In the genomic region with DNA sequence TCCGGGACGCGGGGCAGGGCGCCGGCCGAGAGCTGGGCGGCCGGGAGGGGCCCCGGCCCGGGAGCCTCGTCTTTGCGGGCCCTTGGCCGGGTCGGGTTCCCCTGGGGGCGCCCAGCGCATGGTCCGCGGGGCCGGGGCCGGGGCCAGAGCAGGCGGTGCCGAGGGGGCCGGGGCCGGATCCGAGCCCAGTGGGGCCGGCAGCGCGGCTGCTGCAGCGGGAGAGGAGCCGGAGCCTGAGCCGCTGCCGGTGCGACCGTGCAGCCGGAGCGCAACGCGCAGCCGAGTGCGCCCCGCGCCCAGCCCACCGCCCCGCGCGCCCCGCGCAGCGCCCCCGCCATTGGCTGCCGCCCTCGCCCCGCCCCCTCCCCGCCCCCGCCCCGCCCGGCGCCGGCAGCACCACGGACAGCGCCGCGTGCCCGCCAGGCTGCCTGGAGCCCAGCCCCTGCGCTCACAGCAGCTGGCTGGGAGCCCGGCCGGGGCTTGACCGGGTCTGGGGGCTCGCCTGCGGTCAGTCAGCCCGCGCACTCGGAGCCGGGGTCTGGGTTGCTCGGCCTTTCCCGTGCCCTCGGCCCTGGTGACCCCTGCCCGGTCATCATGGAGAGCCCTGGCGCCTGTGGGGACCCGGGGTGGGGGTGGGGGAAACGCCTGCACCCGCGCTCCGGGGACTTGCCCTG, we compare ENCODE assay signal across 8 cellular contexts. TPM values are rescaled to one million over a fixed set of nuclear protein-coding genes. Genes with fewer than 3 reads are reported as not detected.
DNase-seq lines count a peak whose midpoint lies in the region; ATAC-seq and TF ChIP-seq lines count a peak whose summit lies in the region.

Gene HRH3, minus strand, starts transcription at position 287 of the 674 bp plus-strand sequence. CDS start 308 bp downstream, outside the sequence.

- peak; percentile 81 for ATAC-seq in memory B cell (ENCODE audit: low read depth)

- intact Hi-C loops in transverse colon (cut with DNase I; ENCODE audit: low total_unique reads): no loop called here
- intact Hi-C loops in posterior vena cava (cut with DNase I): no loop called here

- H3K36me3 Mint-ChIP-seq in memory B cell: no peaks in the 10 kb centered on the region

- TF ChIP-seq POLR2A in transverse colon (IDR thresholded peaks at IDR 0.05): no peak

- H3K9me3 ChIP-seq in HUES6 (ENCODE audit: control insufficient read depth, insufficient read depth, low read depth, low read length): no peaks in the 10 kb centered on the region
- H3K9me3 ChIP-seq in transverse colon: no peaks in the 10 kb centered on the region

- TF ChIP-seq CTCF in transverse colon (IDR thresholded peaks at IDR 0.05): no peak

- H3K4me1 ChIP-seq in HUES6 (ENCODE audit: control insufficient read depth, insufficient read depth, low read length) (peaks cover 15% of the 10 kb centered on the region), transverse colon (peaks cover 3 to 15% (median 13%) of the 10 kb centered on the region in 4 donors)

- in situ Hi-C loops in Caki2 (cut with HindIII; ENCODE audit: low pct_unique_long_range_greater_than_20kb, low sequenced_read_pairs): no loop called here
- in situ Hi-C loops in transverse colon (cut with MboI; ENCODE audit: low pct_ligation_motif_present in 1 of 4, low pct_unique_long_range_greater_than_20kb in 1 of 4, low sequenced_read_pairs in 3 of 4): no loop called here

- H3K27me3 ChIP-seq in HUES6 (ENCODE audit: control insufficient read depth, insufficient read depth, low read length) (peaks cover 98% of the 10 kb centered on the region), transverse colon (peaks cover 93% of the 10 kb centered on the region)

- DNase-seq in Caki2 (ENCODE audit: low read depth) (peak; percentile 30), UCSD-AML1 (lab: John Stamatoyannopoulos, UW; ENCODE audit: unreplicated experiment) (peak; percentile 56), memory B cell (ENCODE audit: low spot score in 2 of 2) (peak; percentile 37 to 63), transverse colon (peak; percentile 25), posterior vena cava (ENCODE audit: low spot score) (no peak), mesenteric fat pad (ENCODE audit: low spot score) (no peak)

- peak within 1 kb of the TSS; percentile 57 for H3K4me3 ChIP-seq in HUES6 (ENCODE audit: low read depth, low read length)
- H3K4me3 ChIP-seq in transverse colon: peak within 1 kb of the TSS in 3 of 4 donors; percentile 21 to 45 (median 42)

- no peak within 1 kb of the TSS for H3K27ac Mint-ChIP-seq in memory B cell

- H3K4me1 Mint-ChIP-seq in memory B cell: peaks cover 2% of the 10 kb centered on the region

- H3K27me3 Mint-ChIP-seq in memory B cell: peaks cover 26% of the 10 kb centered on the region

- no peaks in the 10 kb centered on the region for H3K36me3 ChIP-seq in HUES6 (ENCODE audit: control insufficient read depth, insufficient read depth, low read length)
- H3K36me3 ChIP-seq in transverse colon: no peaks in the 10 kb centered on the region

- no peak within 1 kb of the TSS for H3K9ac ChIP-seq in HUES6 (ENCODE audit: low read length)

- H3K27ac ChIP-seq in HUES6 (ENCODE audit: low read depth, low read length) (no peak within 1 kb of the TSS), cingulate gyrus (ENCODE audit: low read depth, low read length) (peak within 1 kb of the TSS; percentile 39), transverse colon (no peak within 1 kb of the TSS)

- WGBS in transverse colon (ENCODE audit: low coverage in 1 of 2), 2 donors: 0% methylated on average over 24 of the region's 84 CpGs; no CpG with 5 or more reads in 1 of the 2 donors

- H3K9me3 Mint-ChIP-seq in memory B cell: no peaks in the 10 kb centered on the region

- peak within 1 kb of the TSS; percentile 62 for H3K4me3 Mint-ChIP-seq in memory B cell

- no peak for TF ChIP-seq EP300 in transverse colon (IDR thresholded peaks at IDR 0.05; ENCODE audit: low read depth)

RNA-seq across cellular contexts. Expression of gene HRH3, which starts in this region (rescaled TPM):
- total RNA-seq in Caki2 (2014; rRNA removed; shearing (Covaris generic); ENCODE audit: low replicate concordance): not detected in 2 replicates
- total RNA-seq in transverse colon (not detected), posterior vena cava (not detected), mesenteric fat pad (not detected)

Comparison
In these comparisons a context has a peak if more than half of its experiments do, and no peak if none do; other contexts are left out.
1. Peak in DNase-seq in Caki2; RNA of the gene not detected or under 1 TPM.
2. Peak in DNase-seq and H3K4me3 ChIP-seq in transverse colon; RNA of the gene not detected or under 1 TPM.
3. DNase-seq: peak in UCSD-AML1 (single experiment) and memory B cell (2 of 2); none in posterior vena cava (single experiment) and mesenteric fat pad (single experiment).